Comparison of ENCODE assay signal across 8 cellular contexts in the genomic region with DNA sequence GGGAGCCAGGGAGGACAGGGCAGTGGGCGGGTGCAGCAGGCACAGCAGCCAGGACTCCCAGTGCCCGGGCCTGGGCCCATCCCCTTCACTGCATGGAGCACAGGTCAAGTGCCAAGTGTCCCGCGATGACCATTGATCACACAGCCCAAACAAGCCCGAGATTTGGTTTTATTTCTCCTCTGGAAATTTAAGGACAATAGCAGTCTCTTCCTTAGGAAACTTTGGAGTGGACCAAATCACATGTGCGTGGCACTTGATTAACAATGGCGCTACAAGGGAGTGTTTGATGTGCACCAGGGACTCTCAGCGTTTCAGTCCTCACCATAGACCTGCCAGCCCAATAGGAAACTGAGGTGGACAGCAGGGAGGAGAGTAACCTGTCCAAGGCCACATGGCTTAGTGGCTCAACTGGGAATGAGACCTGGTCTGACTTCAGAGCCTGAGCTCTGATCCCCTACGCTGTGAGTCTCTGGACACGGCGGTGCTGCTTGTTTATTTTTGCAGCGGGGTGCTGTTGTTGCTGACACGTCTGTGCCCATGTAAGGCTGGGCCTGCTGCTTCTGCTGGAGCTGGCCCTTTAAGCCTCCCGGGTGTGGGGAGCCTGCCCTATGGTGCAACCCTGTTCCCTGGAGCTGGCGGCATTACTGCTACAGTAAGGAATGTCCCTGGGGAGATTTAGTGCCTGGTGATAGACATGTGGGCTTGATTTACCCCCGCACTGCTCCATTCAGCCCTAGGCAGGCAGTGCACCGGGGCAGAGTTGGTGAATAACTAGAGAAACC.
DNase-seq lines count a peak whose midpoint lies in the region; ATAC-seq and TF ChIP-seq lines count a peak whose summit lies in the region.

No MANE protein-coding gene starts in this region.

- H3K27me3 ChIP-seq in WERI-Rb-1 (ENCODE audit: insufficient read depth, low read depth, severe bottlenecking) (no peaks in the 10 kb centered on the region), right cardiac atrium (ENCODE audit: control insufficient read depth, insufficient read depth) (no peaks in the 10 kb centered on the region), subcutaneous abdominal adipose tissue (ENCODE audit: control insufficient read depth in 5 of 5, insufficient read depth in 4 of 5, low read length in 5 of 5) (no peaks in the 10 kb centered on the region)

- no peak overlapping the region for H3K27ac Mint-ChIP-seq in activated naive CD4-positive, alpha-beta T cell treated with anti-CD3 and anti-CD28 coated beads, Interleukin-2, amount 50 U/mL, for 72 hours

- ATAC-seq in right cardiac atrium = peak; percentile 92 to 93
- no peak for ATAC-seq in activated naive CD4-positive, alpha-beta T cell treated with anti-CD3 and anti-CD28 coated beads, Interleukin-2, amount 50 U/mL, for 72 hours
- ATAC-seq in HG03442 (IDR thresholded peaks at IDR 0.05; ENCODE audit: unreplicated experiment) = no peak

- no peaks in the 10 kb centered on the region for H3K9me3 ChIP-seq in WERI-Rb-1 (ENCODE audit: severe bottlenecking)
- no peaks in the 10 kb centered on the region for H3K9me3 ChIP-seq in right cardiac atrium (ENCODE audit: control insufficient read depth, low read length)
- no peaks in the 10 kb centered on the region for H3K9me3 ChIP-seq in subcutaneous abdominal adipose tissue (ENCODE audit: control insufficient read depth in 5 of 5, low read length in 5 of 5)

- H3K9ac ChIP-seq in subcutaneous abdominal adipose tissue (ENCODE audit: low read length in 5 of 5) = peak overlapping the region in 1 of 5 donors; percentile 15

- H3K4me1 ChIP-seq in right cardiac atrium (ENCODE audit: control insufficient read depth, insufficient read depth, low read length) = peaks cover 3% of the 10 kb centered on the region
- H3K4me1 ChIP-seq in subcutaneous abdominal adipose tissue (ENCODE audit: control insufficient read depth in 5 of 5, insufficient read depth in 5 of 5, low read length in 5 of 5) = peaks cover 7 to 53% (median 30%) of the 10 kb centered on the region in 5 donors

- no peaks in the 10 kb centered on the region for H3K9me3 Mint-ChIP-seq in activated naive CD4-positive, alpha-beta T cell treated with anti-CD3 and anti-CD28 coated beads, Interleukin-2, amount 50 U/mL, for 72 hours

- DNase-seq in HPDE6-E6E7 (ENCODE audit: extremely low spot score) (peak; percentile 85), WERI-Rb-1 (peak; percentile 61), right cardiac atrium (peak; percentile 82 to 85 (median 83)), GDM1 (lab: John Stamatoyannopoulos, UW) (no peak), UCSD-AML1 (lab: John Stamatoyannopoulos, UW; ENCODE audit: unreplicated experiment) (no peak)
- no peak for DNase-seq in activated naive CD4-positive, alpha-beta T cell treated with anti-CD3 and anti-CD28 coated beads, Interleukin-2, amount 50 U/mL, for 72 hours (ENCODE audit: low spot score in 2 of 2)

- no peak overlapping the region for H3K4me3 ChIP-seq in WERI-Rb-1 (ENCODE audit: low read depth, low read length)
- no peak overlapping the region for H3K4me3 ChIP-seq in right cardiac atrium (ENCODE audit: low read length)
- H3K4me3 ChIP-seq in subcutaneous abdominal adipose tissue (ENCODE audit: low read depth in 1 of 5, low read length in 5 of 5) = no peak overlapping the region

- WGBS in right cardiac atrium = 69% methylated on average over 17 of the region's 17 CpGs

- no peak for TF ChIP-seq CTCF in WERI-Rb-1 (IDR thresholded peaks at IDR 0.05; ENCODE audit: low read depth, low read length)

- H3K27ac ChIP-seq in WERI-Rb-1 (peak overlapping the region; percentile 33), right cardiac atrium (ENCODE audit: low read length) (peak overlapping the region; percentile 30), subcutaneous abdominal adipose tissue (ENCODE audit: low read depth, low read length) (peak overlapping the region; percentile 17)

- intact Hi-C loops in right cardiac atrium (cut with DNase I) = loop anchor here in 1 of 4 donors (10.0 kb wide), 1 partner anchor 135 kb away; no protein-coding TSS in a partner anchor

- no peaks in the 10 kb centered on the region for H3K36me3 Mint-ChIP-seq in activated naive CD4-positive, alpha-beta T cell treated with anti-CD3 and anti-CD28 coated beads, Interleukin-2, amount 50 U/mL, for 72 hours

- H3K36me3 ChIP-seq in WERI-Rb-1 (no peaks in the 10 kb centered on the region), subcutaneous abdominal adipose tissue (ENCODE audit: control insufficient read depth in 5 of 5, insufficient read depth in 5 of 5, low read length in 5 of 5) (no peaks in the 10 kb centered on the region)

Comparison
In these comparisons a context has a peak if more than half of its experiments do, and no peak if none do; other contexts are left out.
1. DNase-seq: peak in HPDE6-E6E7 (single experiment), WERI-Rb-1 (single experiment) and right cardiac atrium (3 of 3); none in GDM1 (single experiment), activated naive CD4-positive, alpha-beta T cell treated with anti-CD3 and anti-CD28 coated beads, Interleukin-2, amount 50 U/mL, for 72 hours (0 of 2) and UCSD-AML1 (single experiment).
2. ATAC-seq: peak in right cardiac atrium (2 of 2); none in activated naive CD4-positive, alpha-beta T cell treated with anti-CD3 and anti-CD28 coated beads, Interleukin-2, amount 50 U/mL, for 72 hours (0 of 2) and HG03442 (single experiment).
3. Peak in every context shown above with its lines, with median percentiles within 50 percentile points of each other: H3K27ac ChIP-seq.